ENCODE assay signal across 8 cellular contexts in genomic region chr16:1929578-1930337, GRCh38. TPM values are rescaled to one million over a fixed set of nuclear protein-coding genes. Genes with fewer than 3 reads are reported as not detected.
A peak's percentile ranks its signal among the peaks of the same experiment; 100 is the strongest.
DNase-seq lines count a peak whose midpoint lies in the region; ATAC-seq and TF ChIP-seq lines count a peak whose summit lies in the region.

No MANE protein-coding gene starts in this region.

- H3K9me3 ChIP-seq in iPS DF 6.9 (ENCODE audit: control insufficient read depth, insufficient read depth, low read length) (no peaks in the 10 kb centered on the region), sigmoid colon (no peaks in the 10 kb centered on the region)

- intact Hi-C loops in sigmoid colon (cut with DNase I), result loop anchor here (1.0 kb wide), 2 partner anchors 66 to 103 kb away; partner anchors contain the start of gene HAGH

- TF ChIP-seq POLR2A in sigmoid colon (IDR thresholded peaks at IDR 0.05), result no peak

- ATAC-seq in HG02840 (IDR thresholded peaks at IDR 0.05; ENCODE audit: low FRiP score, unreplicated experiment) (peak; percentile 71), HG02870 (IDR thresholded peaks at IDR 0.05; ENCODE audit: unreplicated experiment) (no peak)

- TF ChIP-seq CTCF in GM13976 (IDR thresholded peaks at IDR 0.05; ENCODE audit: borderline replicate concordance, control extremely low read depth, extremely low read depth, insufficient read depth, missing control alignments), result peak; percentile 98
- peak; percentile 27 to 100 (median 72) for TF ChIP-seq CTCF in sigmoid colon (IDR thresholded peaks at IDR 0.05)

- peak overlapping the region; percentile 43; the same call in 1 of the 2 replicates for H3K4me3 ChIP-seq in iPS DF 6.9 (ENCODE audit: low read length)
- peak overlapping the region; percentile 34 to 82 (median 77) for H3K4me3 ChIP-seq in sigmoid colon

- in situ Hi-C loops in GM13976 (cut with MboI; ENCODE audit: low sequenced_read_pairs, unreplicated experiment), result loop anchor here (10.0 kb wide), 1 partner anchor 65 kb away; no protein-coding TSS in a partner anchor

- H3K27ac ChIP-seq in iPS DF 6.9 (ENCODE audit: low read length), result no peak overlapping the region
- H3K27ac ChIP-seq in sigmoid colon, result peak overlapping the region; percentile 80 to 96 (median 88)

- H3K4me1 ChIP-seq in iPS DF 6.9 (ENCODE audit: control insufficient read depth, insufficient read depth, low read length) (peaks cover 7% of the 10 kb centered on the region), sigmoid colon (peaks cover 0 to 12% (median 7%) of the 10 kb centered on the region in 4 donors)

- DNase-seq in GM13976 (ENCODE audit: low spot score) (peak; percentile 99), NCI-H146 (lab: John Stamatoyannopoulos, UW) (peak; percentile 88), T1000 (lab: John Stamatoyannopoulos, UW) (peak; percentile 89), astrocyte of the hippocampus (ENCODE audit: low read depth, low spot score) (peak; percentile 96), iPS DF 6.9 (ENCODE audit: low read depth, low spot score) (no peak), sigmoid colon (peak; percentile 95)

- H3K27me3 ChIP-seq in iPS DF 6.9 (ENCODE audit: control insufficient read depth, insufficient read depth, low read length), result peaks cover 2% of the 10 kb centered on the region; the same call in 1 of the 2 replicates
- peaks cover 0 to 19% (median 5%) of the 10 kb centered on the region in 3 donors for H3K27me3 ChIP-seq in sigmoid colon

- WGBS in iPS DF 6.9 (ENCODE audit: insufficient coverage, insufficient read length), result no CpG with 5 or more reads among the region's 70 CpGs
- 13 to 15% methylated on average over 70 of the region's 70 CpGs for WGBS in sigmoid colon, 2 donors

- no peak for TF ChIP-seq EP300 in sigmoid colon (IDR thresholded peaks at IDR 0.05)

- H3K36me3 ChIP-seq in iPS DF 6.9 (ENCODE audit: control insufficient read depth, insufficient read depth, low read length), result no peaks in the 10 kb centered on the region
- H3K36me3 ChIP-seq in sigmoid colon, result no peaks in the 10 kb centered on the region

RNA-seq across cellular contexts. Expression of gene HS3ST6, which starts 11.5 kb away (rescaled TPM):
- total RNA-seq in sigmoid colon, result not detected
- polyA plus RNA-seq in sigmoid colon, result 1 to 10 TPM in 1 of 3 donors, under 1 TPM in 1, not detected in 1; 0.09 to 6.0 TPM

RNA-seq across cellular contexts. Expression of gene MSRB1, which starts 13.2 kb away (rescaled TPM):
- 10 to 100 TPM; 17.8 to 35.7 (median 19.0) TPM for total RNA-seq in sigmoid colon
- 100 to 1,000 TPM in 1 of 3 donors, 10 to 100 TPM in 2; 64.7 to 136 (median 69.1) TPM for polyA plus RNA-seq in sigmoid colon

RNA-seq across cellular contexts. Expression of gene RPL3L, which starts 24.7 kb away (rescaled TPM):
- not detected for total RNA-seq in sigmoid colon
- under 1 TPM in 2 of 3 donors, not detected in 1; 0.04 to 0.60 TPM for polyA plus RNA-seq in sigmoid colon

RNA-seq across cellular contexts. Expression of gene NDUFB10, which starts 29.6 kb away (rescaled TPM):
- total RNA-seq in sigmoid colon, result 100 to 1,000 TPM; 200 to 332 (median 264) TPM
- polyA plus RNA-seq in sigmoid colon, result 100 to 1,000 TPM; 298 to 489 (median 369) TPM

RNA-seq across cellular contexts. Expression of gene RPS2, which starts 34.9 kb away (rescaled TPM):
- 1,000 to 10,000 TPM; 1,478 to 1,994 (median 1,643) TPM for total RNA-seq in sigmoid colon
- polyA plus RNA-seq in sigmoid colon, result 1,000 to 10,000 TPM; 1,713 to 3,277 (median 2,927) TPM
